Comparison of ENCODE assay signal across 35 cellular contexts in the genomic region with DNA sequence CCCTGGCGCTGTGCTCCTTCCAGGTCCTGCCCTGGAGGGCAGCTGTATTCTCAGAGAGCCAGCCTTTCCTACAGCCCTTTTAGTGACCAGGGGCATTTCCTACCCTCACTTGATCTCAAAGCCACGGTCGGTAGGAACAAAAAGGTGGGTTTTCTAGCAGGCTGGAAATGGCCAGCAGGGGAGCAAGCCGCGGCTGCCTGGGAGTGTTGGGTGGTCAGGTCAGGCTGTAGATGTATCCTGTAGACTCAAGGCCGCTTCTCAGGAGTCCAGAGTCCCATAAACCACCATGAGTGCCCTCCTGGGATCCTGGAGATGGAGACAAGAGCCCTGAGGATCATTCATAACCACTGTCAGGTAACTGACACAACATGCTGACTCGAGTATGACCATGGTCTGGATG.
"Had no signal": no experiment of that assay in that cellular context is flagged by ENCODE, and none has a peak within 500 bp of the region (broad histone marks: within the 10 kb centered on the region; RNA-seq: fewer than 3 reads in every experiment).

No MANE protein-coding gene starts in this region.

- H3K36me3 ChIP-seq: MG63 had no signal

- H3K9me3 ChIP-seq: body of pancreas, MG63, SJCRH30 had no signal

- H2AFZ ChIP-seq: PC-9 had no signal

- DNase-seq: activated CD4-positive, alpha-beta T cell treated with anti-CD3 and anti-CD28 coated beads for 36 hours; activated CD4-positive, alpha-beta T cell treated with anti-CD3 and anti-CD28 coated beads, Interleukin-2, amount 10 ng/mL, durations not matched to agents 7 days and 5 days; activated CD4-positive, alpha-beta T cell treated with anti-CD3 and anti-CD28 coated beads, Interleukin-2, amount 50 U/mL, for 48 hours; activated CD8-positive, alpha-beta T cell treated with anti-CD3 and anti-CD28 coated beads, Interleukin-2, amount 10 ng/mL, durations not matched to agents 7 days and 5 days; activated gamma-delta T cell; activated naive CD4-positive, alpha-beta T cell treated with Interleukin-2 at 50 U/mL for 16 hours; activated naive CD8-positive, alpha-beta T cell treated with anti-CD3 and anti-CD28 coated beads, Interleukin-2, amount 10 ng/mL, durations not matched to agents 7 days and 5 days; activated T-cell treated with anti-CD3 and anti-CD28 coated beads, Interleukin-2, amount 50 U/mL, for 24 hours; body of pancreas; central memory CD4-positive, alpha-beta T cell; Kasumi-1; KG1; MG63; NCI-H1048; NCI-H1105 treated with DMSO at 0.1 percent for 48 hours; NCI-H1436; NCI-H1694; NCI-H1930; NCI-H2081 treated with DMSO at 0.1 percent for 48 hours; NCI-H226; NCI-H446 treated with DMSO at 0.1 percent for 48 hours; NCI-H524; NCI-H69; SHP77; SJCRH30 had no signal

- H3K27me3 Mint-ChIP-seq: activated CD4-positive, alpha-beta T cell treated with anti-CD3 and anti-CD28 coated beads for 36 hours; activated CD4-positive, alpha-beta T cell treated with anti-CD3 and anti-CD28 coated beads, Interleukin-2, amount 10 ng/mL, durations not matched to agents 7 days and 5 days; activated naive CD4-positive, alpha-beta T cell treated with anti-CD3 and anti-CD28 coated beads, Interleukin-2, amount 50 U/mL, for 24 hours; activated naive CD8-positive, alpha-beta T cell treated with anti-CD3 and anti-CD28 coated beads, Interleukin-2, amount 10 ng/mL, durations not matched to agents 7 days and 5 days; activated T-cell treated with anti-CD3 and anti-CD28 coated beads, Interleukin-2, amount 50 U/mL, for 24 hours had no signal

- FAIRE-seq: astrocyte, TTC549 had no signal

- H3K4me3 Mint-ChIP-seq: activated CD4-positive, alpha-beta T cell treated with anti-CD3 and anti-CD28 coated beads for 36 hours; activated CD4-positive, alpha-beta T cell treated with anti-CD3 and anti-CD28 coated beads, Interleukin-2, amount 10 ng/mL, durations not matched to agents 7 days and 5 days; activated CD8-positive, alpha-beta T cell treated with anti-CD3 and anti-CD28 coated beads, Interleukin-2, amount 10 ng/mL, durations not matched to agents 7 days and 5 days; activated naive CD4-positive, alpha-beta T cell treated with anti-CD3 and anti-CD28 coated beads, Interleukin-2, amount 50 U/mL, for 24 hours; activated naive CD8-positive, alpha-beta T cell treated with anti-CD3 and anti-CD28 coated beads, Interleukin-2, amount 10 ng/mL, durations not matched to agents 7 days and 5 days; activated T-cell treated with anti-CD3 and anti-CD28 coated beads, Interleukin-2, amount 50 U/mL, for 24 hours; T-helper 1 cell treated with Interleukin-12 subunit alpha and Interleukin-12 subunit beta and Interleukin-4 antibody, amounts not matched to agents 30 μg/mL and 1 μg/mL, for 36 hours; T-helper 2 cell treated with Interferon-gamma antibody and Interleukin-4, amounts not matched to agents 5 μg/mL and 100 μg/mL, for 36 hours; WTC11 had no signal

- H3K9me3 Mint-ChIP-seq: activated CD4-positive, alpha-beta T cell treated with anti-CD3 and anti-CD28 coated beads, Interleukin-2, amount 10 ng/mL, durations not matched to agents 7 days and 5 days; activated naive CD4-positive, alpha-beta T cell treated with anti-CD3 and anti-CD28 coated beads, Interleukin-2, amount 50 U/mL, for 24 hours; activated naive CD8-positive, alpha-beta T cell treated with anti-CD3 and anti-CD28 coated beads, Interleukin-2, amount 10 ng/mL, durations not matched to agents 7 days and 5 days; activated T-cell treated with anti-CD3 and anti-CD28 coated beads, Interleukin-2, amount 50 U/mL, for 24 hours; activated T-helper 2 cell treated with anti-CD3 and anti-CD28 coated beads, Interferon-gamma antibody, Interleukin-2, Interleukin-4, amounts not matched to agents 10 μg/mL and 5 μg/mL and 100 μg/mL, durations not matched to agents 14 hours and 24 hours and 36 hours; T-helper 1 cell treated with Interleukin-12 subunit alpha and Interleukin-12 subunit beta and Interleukin-4 antibody, amounts not matched to agents 30 μg/mL and 1 μg/mL, for 36 hours; T-helper 2 cell treated with Interferon-gamma antibody and Interleukin-4, amounts not matched to agents 5 μg/mL and 100 μg/mL, for 36 hours; WTC11 had no signal

- H3K27ac ChIP-seq: body of pancreas, PC-9, SJCRH30, SK-N-MC had no signal

- ATAC-seq: activated CD4-positive, alpha-beta T cell treated with anti-CD3 and anti-CD28 coated beads for 36 hours; activated CD4-positive, CD25-positive, alpha-beta regulatory T cell treated with anti-CD3 and anti-CD28 coated beads, Interleukin-2, amount 50 U/mL, for 24 hours; activated CD8-positive, alpha-beta T cell treated with anti-CD3 and anti-CD28 coated beads, Interleukin-2, amount 10 ng/mL, durations not matched to agents 7 days and 5 days; body of pancreas; WTC11 had no signal

- H3K27me3 ChIP-seq: body of pancreas, MG63, SJCRH30 had no signal

- H3K4me3 ChIP-seq: body of pancreas, MG63, PC-9, SJCRH30, SK-N-MC had no signal

- H3K27ac Mint-ChIP-seq: activated CD4-positive, alpha-beta T cell treated with anti-CD3 and anti-CD28 coated beads for 36 hours; activated CD8-positive, alpha-beta T cell treated with anti-CD3 and anti-CD28 coated beads, Interleukin-2, amount 10 ng/mL, durations not matched to agents 7 days and 5 days; activated naive CD8-positive, alpha-beta T cell treated with anti-CD3 and anti-CD28 coated beads, Interleukin-2, amount 10 ng/mL, durations not matched to agents 7 days and 5 days; activated T-cell treated with anti-CD3 and anti-CD28 coated beads, Interleukin-2, amount 50 U/mL, for 24 hours; activated T-helper 2 cell treated with anti-CD3 and anti-CD28 coated beads, Interferon-gamma antibody, Interleukin-2, Interleukin-4, amounts not matched to agents 10 μg/mL and 5 μg/mL and 100 μg/mL, durations not matched to agents 14 hours and 24 hours and 36 hours; T-helper 1 cell treated with Interleukin-12 subunit alpha and Interleukin-12 subunit beta and Interleukin-4 antibody, amounts not matched to agents 30 μg/mL and 1 μg/mL, for 36 hours; T-helper 2 cell treated with Interferon-gamma antibody and Interleukin-4, amounts not matched to agents 5 μg/mL and 100 μg/mL, for 36 hours; WTC11 had no signal

- H3K4me1 Mint-ChIP-seq: activated CD4-positive, alpha-beta T cell treated with anti-CD3 and anti-CD28 coated beads for 36 hours; activated CD4-positive, alpha-beta T cell treated with anti-CD3 and anti-CD28 coated beads, Interleukin-2, amount 10 ng/mL, durations not matched to agents 7 days and 5 days; activated naive CD4-positive, alpha-beta T cell treated with anti-CD3 and anti-CD28 coated beads, Interleukin-2, amount 50 U/mL, for 24 hours; activated naive CD8-positive, alpha-beta T cell treated with anti-CD3 and anti-CD28 coated beads, Interleukin-2, amount 10 ng/mL, durations not matched to agents 7 days and 5 days; WTC11 had no signal

- H3K4me1 ChIP-seq: body of pancreas, SJCRH30 had no signal

- H3K4me2 ChIP-seq: PC-9 had no signal
